In the genomic region with DNA sequence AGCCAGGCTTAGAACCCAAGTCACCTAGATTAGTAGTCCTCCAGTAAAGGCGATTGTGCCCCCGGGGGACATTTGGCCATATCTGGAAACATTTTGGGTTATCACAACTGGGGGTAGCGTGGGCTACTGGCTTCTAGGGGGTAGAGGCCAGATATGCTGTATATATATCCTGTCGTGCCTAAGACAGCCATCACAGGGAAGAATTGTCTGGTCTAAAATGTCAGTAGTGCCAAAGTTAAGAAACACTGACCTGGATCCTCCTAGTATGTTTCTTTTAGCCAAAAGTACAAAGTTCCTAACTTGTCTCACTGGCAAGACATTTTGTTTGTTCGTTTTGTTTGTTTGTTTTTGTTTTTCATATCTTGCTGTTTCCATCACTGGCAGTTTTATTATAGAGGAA, we compare ENCODE assay signal across 1 cellular context.
TF ChIP-seq lines count a peak whose summit lies in the region.

No MANE protein-coding gene starts in this region.

TF ChIP-seq in endothelial cell of umbilical vein, 7 proteins besides CTCF, POLR2A, EP300 and RAD21:
- TF ChIP-seq JUN (IDR thresholded peaks at IDR 0.05; ENCODE audit: borderline replicate concordance, insufficient read depth, insufficient read length, low read depth): no peak
- no peak for TF ChIP-seq POLR2AphosphoS5 (IDR thresholded peaks at IDR 0.05; ENCODE audit: insufficient read depth, low read depth, low read length)
- no peak for TF ChIP-seq EZH2 (IDR thresholded peaks at IDR 0.05; ENCODE audit: borderline replicate concordance, low read depth, low read length, severe bottlenecking)
- TF ChIP-seq GATA2 (IDR thresholded peaks at IDR 0.05; ENCODE audit: insufficient read depth, insufficient read length, low read depth, low read length): no peak
- no peak for TF ChIP-seq MYC (IDR thresholded peaks at IDR 0.05; ENCODE audit: low read depth, low read length)
- TF ChIP-seq, protein P1, sequence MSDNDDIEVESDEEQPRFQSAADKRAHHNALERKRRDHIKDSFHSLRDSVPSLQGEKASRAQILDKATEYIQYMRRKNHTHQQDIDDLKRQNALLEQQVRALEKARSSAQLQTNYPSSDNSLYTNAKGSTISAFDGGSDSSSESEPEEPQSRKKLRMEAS (IDR thresholded peaks at IDR 0.05; ENCODE audit: insufficient read depth, insufficient read length): no peak
- no peak for TF ChIP-seq FOS (IDR thresholded peaks at IDR 0.05; ENCODE audit: borderline replicate concordance, insufficient read depth, low read length)
